Comparison of ENCODE assay signal across 18 cellular contexts in the genomic region with DNA sequence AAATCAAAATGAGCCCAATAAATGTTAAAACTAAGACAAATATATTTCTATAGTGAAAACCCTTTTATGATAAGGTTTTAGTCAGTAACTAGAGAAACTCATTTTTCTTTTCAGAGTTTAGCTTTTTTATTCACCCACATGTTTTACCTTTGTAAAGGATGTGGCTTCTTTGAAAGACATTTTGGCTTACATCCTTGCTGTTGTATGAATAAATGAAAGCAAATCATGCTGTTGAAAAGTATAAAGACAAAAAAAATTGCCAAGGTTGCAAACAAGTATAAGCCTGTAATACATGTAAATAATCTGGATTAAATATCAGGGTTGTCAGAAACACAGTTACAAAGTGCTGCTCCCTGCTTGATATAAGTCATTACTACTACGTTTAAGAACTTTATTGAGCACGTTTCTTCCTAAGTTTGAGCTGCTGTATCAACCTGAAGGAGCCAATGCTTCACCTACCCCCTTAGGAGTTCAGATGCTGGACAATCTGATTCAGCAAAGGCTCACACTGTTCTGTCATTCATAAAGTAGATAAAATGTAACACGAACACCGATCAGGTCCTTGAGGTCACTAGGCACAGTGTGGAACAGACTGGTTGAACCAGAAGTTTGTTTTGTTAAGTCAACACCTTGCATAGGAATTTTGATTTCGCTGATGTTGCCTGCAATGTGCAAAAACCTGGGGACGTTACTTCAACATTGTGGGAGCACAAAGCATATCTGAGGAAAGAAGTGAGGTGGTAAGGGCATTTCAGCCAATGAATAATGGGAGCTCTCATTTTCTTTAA.
DNase-seq lines count a peak whose midpoint lies in the region; ATAC-seq and TF ChIP-seq lines count a peak whose summit lies in the region.
"Had no signal": no experiment of that assay in that cellular context is flagged by ENCODE, and none has a peak within 500 bp of the region (broad histone marks: within the 10 kb centered on the region; RNA-seq: fewer than 3 reads in every experiment).

No MANE protein-coding gene starts in this region.

- H3K4me3 Mint-ChIP-seq in activated naive CD8-positive, alpha-beta T cell, result no peak overlapping the region
- H3K4me3 Mint-ChIP-seq in activated naive CD8-positive, alpha-beta T cell treated with anti-CD3 and anti-CD28 coated beads for 36 hours, result no peak overlapping the region
- H3K4me3 Mint-ChIP-seq in T-cell, result peak overlapping the region in 1 of 3 donors; percentile 36
- H3K4me3 Mint-ChIP-seq in activated CD4-positive, alpha-beta T cell treated with anti-CD3 and anti-CD28 coated beads, Interleukin-2, amount 10 ng/mL, durations not matched to agents 24 days and 14 days, result no peak overlapping the region
- no peak overlapping the region for H3K4me3 Mint-ChIP-seq in T-helper 2 cell treated with Interferon-gamma antibody and Interleukin-4, amounts not matched to agents 5 μg/mL and 100 μg/mL, for 36 hours

- intact Hi-C loops in lower lobe of right lung (cut with DNase I), result no loop called here
- intact Hi-C loops in activated CD4-positive, alpha-beta T cell treated with anti-CD3 and anti-CD28 coated beads, Interleukin-2, amount 10 ng/mL, durations not matched to agents 24 days and 14 days (cut with micrococcal nuclease), result no loop called here

- H3K4me1 Mint-ChIP-seq in activated naive CD8-positive, alpha-beta T cell (ENCODE audit: low read depth), result peaks cover 36% of the 10 kb centered on the region
- peaks cover 22% of the 10 kb centered on the region for H3K4me1 Mint-ChIP-seq in activated naive CD8-positive, alpha-beta T cell treated with anti-CD3 and anti-CD28 coated beads for 36 hours
- H3K4me1 Mint-ChIP-seq in T-cell, result peaks cover 19 to 35% (median 28%) of the 10 kb centered on the region in 3 donors
- H3K4me1 Mint-ChIP-seq in activated CD4-positive, alpha-beta T cell treated with anti-CD3 and anti-CD28 coated beads, Interleukin-2, amount 10 ng/mL, durations not matched to agents 24 days and 14 days, result no peaks in the 10 kb centered on the region
- H3K4me1 Mint-ChIP-seq in T-helper 2 cell treated with Interferon-gamma antibody and Interleukin-4, amounts not matched to agents 5 μg/mL and 100 μg/mL, for 36 hours (ENCODE audit: low read depth), result no peaks in the 10 kb centered on the region

- no peak for DNase-seq in activated naive CD8-positive, alpha-beta T cell treated with anti-CD3 and anti-CD28 coated beads for 36 hours
- DNase-seq in T-cell (no peak), lower lobe of right lung (no peak), H7 (no peak), NCI-H2029 treated with DMSO at 0.1 percent for 48 hours (lab: John Stamatoyannopoulos, UW) (no peak)
- DNase-seq in activated CD4-positive, alpha-beta T cell treated with anti-CD3 and anti-CD28 coated beads, Interleukin-2, amount 10 ng/mL, durations not matched to agents 24 days and 14 days, result no peak
- no peak for DNase-seq in T-helper 2 cell treated with Interferon-gamma antibody and Interleukin-4, amounts not matched to agents 5 μg/mL and 100 μg/mL, for 36 hours (ENCODE audit: low spot score)
- DNase-seq: COR-L47, DMS79, IMR-90, Karpas-422, NCI-H1105, NCI-H1694, NCI-H2107, NCI-H226, NCI-H69 had no signal

- POLR2A ChIA-PET in T-cell (lab: Charles Lee), result no interaction called here

- H3K4me1 ChIP-seq in lower lobe of right lung, result no peaks in the 10 kb centered on the region
- H3K4me1 ChIP-seq: BLaER1 had no signal

- H3K27ac Mint-ChIP-seq in activated naive CD8-positive, alpha-beta T cell, result peak overlapping the region; percentile 41
- no peak overlapping the region for H3K27ac Mint-ChIP-seq in activated naive CD8-positive, alpha-beta T cell treated with anti-CD3 and anti-CD28 coated beads for 36 hours
- H3K27ac Mint-ChIP-seq in T-cell, result peak overlapping the region in 1 of 2 donors; percentile 83
- H3K27ac Mint-ChIP-seq in activated CD4-positive, alpha-beta T cell treated with anti-CD3 and anti-CD28 coated beads, Interleukin-2, amount 10 ng/mL, durations not matched to agents 24 days and 14 days, result no peak overlapping the region
- no peak overlapping the region for H3K27ac Mint-ChIP-seq in T-helper 2 cell treated with Interferon-gamma antibody and Interleukin-4, amounts not matched to agents 5 μg/mL and 100 μg/mL, for 36 hours

- no peak overlapping the region for H3K4me3 ChIP-seq in lower lobe of right lung
- no peak overlapping the region for H3K4me3 ChIP-seq in H7 (ENCODE audit: insufficient read depth, low read depth, low read length)
- H3K4me3 ChIP-seq: BLaER1 had no signal

- H3K27me3 ChIP-seq in lower lobe of right lung (ENCODE audit: low read depth), result no peaks in the 10 kb centered on the region
- no peaks in the 10 kb centered on the region for H3K27me3 ChIP-seq in H7 (ENCODE audit: control insufficient read depth, insufficient read depth, low read length)
- H3K27me3 ChIP-seq: BLaER1 had no signal

- CTCF ChIA-PET in T-cell (lab: Charles Lee), result interaction anchor here in 1 of 2 donors (0.9 kb wide), 1 partner anchor 10 kb away, joined by 3 read pairs; no protein-coding TSS in a partner anchor

- H3K36me3 ChIP-seq in lower lobe of right lung (no peaks in the 10 kb centered on the region), H7 (replicated peaks; ENCODE audit: control insufficient read depth, insufficient read depth, low read length) (no peaks in the 10 kb centered on the region)
- H3K36me3 ChIP-seq: BLaER1 had no signal

- H3K27me3 Mint-ChIP-seq in activated naive CD8-positive, alpha-beta T cell, result no peaks in the 10 kb centered on the region
- no peaks in the 10 kb centered on the region for H3K27me3 Mint-ChIP-seq in activated naive CD8-positive, alpha-beta T cell treated with anti-CD3 and anti-CD28 coated beads for 36 hours
- no peaks in the 10 kb centered on the region for H3K27me3 Mint-ChIP-seq in T-cell
- no peaks in the 10 kb centered on the region for H3K27me3 Mint-ChIP-seq in activated CD4-positive, alpha-beta T cell treated with anti-CD3 and anti-CD28 coated beads, Interleukin-2, amount 10 ng/mL, durations not matched to agents 24 days and 14 days
- no peaks in the 10 kb centered on the region for H3K27me3 Mint-ChIP-seq in T-helper 2 cell treated with Interferon-gamma antibody and Interleukin-4, amounts not matched to agents 5 μg/mL and 100 μg/mL, for 36 hours (ENCODE audit: low read depth)

- peak; percentile 48 to 83 (median 59) for ATAC-seq in T-cell (replicated peaks in 1 of 4)
- ATAC-seq in lower lobe of right lung, result peak; percentile 32 to 59

- H3K27ac ChIP-seq in lower lobe of right lung, result no peak overlapping the region
- H3K27ac ChIP-seq: BLaER1 had no signal

- H3K9me3 ChIP-seq in lower lobe of right lung, result no peaks in the 10 kb centered on the region
- H3K9me3 ChIP-seq: BLaER1 had no signal

- peaks cover 3% of the 10 kb centered on the region for H3K9me3 Mint-ChIP-seq in activated naive CD8-positive, alpha-beta T cell (ENCODE audit: low read depth)
- H3K9me3 Mint-ChIP-seq in activated naive CD8-positive, alpha-beta T cell treated with anti-CD3 and anti-CD28 coated beads for 36 hours, result no peaks in the 10 kb centered on the region
- H3K9me3 Mint-ChIP-seq in T-cell, result peaks cover 0 to 3% (median 0%) of the 10 kb centered on the region in 3 donors
- no peaks in the 10 kb centered on the region for H3K9me3 Mint-ChIP-seq in activated CD4-positive, alpha-beta T cell treated with anti-CD3 and anti-CD28 coated beads, Interleukin-2, amount 10 ng/mL, durations not matched to agents 24 days and 14 days
- H3K9me3 Mint-ChIP-seq in T-helper 2 cell treated with Interferon-gamma antibody and Interleukin-4, amounts not matched to agents 5 μg/mL and 100 μg/mL, for 36 hours, result no peaks in the 10 kb centered on the region

- TF ChIP-seq CTCF in lower lobe of right lung (IDR thresholded peaks at IDR 0.05), result no peak

- peaks cover 2% of the 10 kb centered on the region for H3K36me3 Mint-ChIP-seq in activated naive CD8-positive, alpha-beta T cell
- no peaks in the 10 kb centered on the region for H3K36me3 Mint-ChIP-seq in activated naive CD8-positive, alpha-beta T cell treated with anti-CD3 and anti-CD28 coated beads for 36 hours
- no peaks in the 10 kb centered on the region for H3K36me3 Mint-ChIP-seq in T-cell
- no peaks in the 10 kb centered on the region for H3K36me3 Mint-ChIP-seq in activated CD4-positive, alpha-beta T cell treated with anti-CD3 and anti-CD28 coated beads, Interleukin-2, amount 10 ng/mL, durations not matched to agents 24 days and 14 days (ENCODE audit: low read depth)
- H3K36me3 Mint-ChIP-seq in T-helper 2 cell treated with Interferon-gamma antibody and Interleukin-4, amounts not matched to agents 5 μg/mL and 100 μg/mL, for 36 hours (ENCODE audit: low read depth), result no peaks in the 10 kb centered on the region
